Comparison of ENCODE assay signal across 27 cellular contexts in the genomic region with DNA sequence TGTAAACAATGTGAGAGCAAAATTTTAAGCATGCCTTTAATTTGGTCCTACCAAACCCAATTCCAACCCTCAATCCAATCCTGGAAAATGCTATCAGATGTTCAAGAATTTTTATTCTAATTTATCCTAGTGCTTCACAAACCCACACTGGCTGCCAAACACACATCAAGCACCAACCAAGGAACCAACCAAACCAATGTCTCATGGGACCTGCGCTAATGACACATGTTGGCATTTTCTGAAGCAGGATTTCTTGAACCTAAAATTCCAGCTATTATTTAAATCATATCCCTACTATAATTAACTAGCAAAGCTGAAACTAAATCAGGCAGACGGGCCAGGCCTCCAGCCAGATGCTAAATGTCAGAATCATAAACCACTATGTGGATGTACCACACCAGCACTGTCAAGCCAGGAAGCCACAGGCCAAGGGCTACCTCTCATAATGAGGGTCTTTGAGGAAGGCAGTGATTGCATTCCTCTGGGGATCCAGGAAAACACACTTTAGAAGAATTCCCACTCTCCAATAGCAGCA. TPM values are rescaled to one million over a fixed set of nuclear protein-coding genes. Genes with fewer than 3 reads are reported as not detected.
DNase-seq lines count a peak whose midpoint lies in the region; ATAC-seq, FAIRE-seq and TF ChIP-seq lines count a peak whose summit lies in the region.
"Had no signal": no experiment of that assay in that cellular context is flagged by ENCODE, and none has a peak within 500 bp of the region (broad histone marks: within the 10 kb centered on the region; RNA-seq: fewer than 3 reads in every experiment).

No MANE protein-coding gene starts in this region.

- no peak overlapping the region for H3K14ac ChIP-seq in trophoblast cell (ENCODE audit: low read length)

- H3K79me1 ChIP-seq in trophoblast cell (ENCODE audit: low read length) = peaks cover 5% of the 10 kb centered on the region

- H2BK12ac ChIP-seq in trophoblast cell (ENCODE audit: low read length) = no peak overlapping the region

- no peak overlapping the region for H4K8ac ChIP-seq in trophoblast cell (ENCODE audit: low read depth, low read length)

- H3K9ac ChIP-seq in trophoblast cell (ENCODE audit: low read length) = no peak overlapping the region

- no peak overlapping the region for H2BK5ac ChIP-seq in trophoblast cell (ENCODE audit: low read depth, low read length, poor library complexity)

- no peak for FAIRE-seq in urothelium cell line (lab: Jason Lieb, UNC)
- FAIRE-seq: D721Med, GM18507 had no signal

- H4K91ac ChIP-seq in trophoblast cell (ENCODE audit: low read depth, low read length) = no peak overlapping the region

- peaks cover 7% of the 10 kb centered on the region for H3K4me1 Mint-ChIP-seq in activated T-helper 1 cell treated with anti-CD3 and anti-CD28 coated beads, Interleukin-12 subunit alpha, Interleukin-12 subunit beta, Interleukin-2, Interleukin-4 antibody, amounts not matched to agents 30 ng/mL and 10 ng/mL and 1 ng/mL, durations not matched to agents 14 hours and 24 hours and 36 hours (ENCODE audit: low read depth)
- H3K4me1 Mint-ChIP-seq: activated naive CD8-positive, alpha-beta T cell treated with anti-CD3 and anti-CD28 coated beads for 36 hours; memory B cell had no signal

- H3K23ac ChIP-seq in trophoblast cell (ENCODE audit: low read length) = no peak overlapping the region

- intact Hi-C loops in right cardiac atrium (cut with DNase I) (loop anchor here in 2 of 4 donors (10.0 kb wide), 2 partner anchors 61 to 111 kb away; no protein-coding TSS in a partner anchor), left cardiac atrium (cut with DNase I) (no loop called here), esophagus muscularis mucosa (cut with DNase I) (no loop called here)
- intact Hi-C loops in activated T-helper 1 cell treated with anti-CD3 and anti-CD28 coated beads, Interleukin-12 subunit alpha, Interleukin-12 subunit beta, Interleukin-2, Interleukin-4 antibody, amounts not matched to agents 30 ng/mL and 10 ng/mL and 1 ng/mL, durations not matched to agents 14 hours and 24 hours and 36 hours (cut with micrococcal nuclease) = no loop called here

- peaks cover 42% of the 10 kb centered on the region for H3K79me2 ChIP-seq in trophoblast cell (ENCODE audit: control insufficient read depth, insufficient read depth, low read length, poor library complexity)

- H4K12ac ChIP-seq in trophoblast cell (ENCODE audit: low read depth, low read length) = no peak overlapping the region

- no peak overlapping the region for H3K18ac ChIP-seq in trophoblast cell (ENCODE audit: low read length)

- H3K36me3 Mint-ChIP-seq in activated T-helper 1 cell treated with anti-CD3 and anti-CD28 coated beads, Interleukin-12 subunit alpha, Interleukin-12 subunit beta, Interleukin-2, Interleukin-4 antibody, amounts not matched to agents 30 ng/mL and 10 ng/mL and 1 ng/mL, durations not matched to agents 14 hours and 24 hours and 36 hours (ENCODE audit: low read depth) = no peaks in the 10 kb centered on the region
- H3K36me3 Mint-ChIP-seq: activated CD8-positive, alpha-beta memory T cell treated with anti-CD3 and anti-CD28 coated beads, Interleukin-2, amount 10 ng/mL, durations not matched to agents 7 days and 5 days; activated naive CD8-positive, alpha-beta T cell treated with anti-CD3 and anti-CD28 coated beads for 36 hours; memory B cell; naive thymus-derived CD4-positive, alpha-beta T cell had no signal

- peaks cover 9% of the 10 kb centered on the region for H3K4me1 ChIP-seq in right cardiac atrium (ENCODE audit: control insufficient read depth, insufficient read depth, low read length)
- peaks cover 75 to 98% (median 89%) of the 10 kb centered on the region in 4 donors for H3K4me1 ChIP-seq in esophagus muscularis mucosa
- peaks cover 0 to 5% of the 10 kb centered on the region in 2 experiments for H3K4me1 ChIP-seq in trophoblast cell (ENCODE audit: control insufficient read depth in 1 of 2, insufficient read depth in 2 of 2, low read length in 2 of 2)

- H3K4me3 ChIP-seq in right cardiac atrium (ENCODE audit: low read length) (no peak overlapping the region), esophagus muscularis mucosa (no peak overlapping the region), trophoblast cell (ENCODE audit: low read depth, low read length) (no peak overlapping the region)
- H3K4me3 ChIP-seq: esophagus squamous epithelium, SJCRH30 had no signal

- H3K36me3 ChIP-seq in esophagus muscularis mucosa = peaks cover 0 to 4% (median 0%) of the 10 kb centered on the region in 4 donors
- peaks cover 10 to 11% of the 10 kb centered on the region in 2 experiments for H3K36me3 ChIP-seq in trophoblast cell (ENCODE audit: control insufficient read depth in 1 of 2, insufficient read depth in 2 of 2, low read length in 2 of 2)
- H3K36me3 ChIP-seq: esophagus squamous epithelium had no signal

- no peak overlapping the region for H3K4me2 ChIP-seq in trophoblast cell (ENCODE audit: low read length)

- H3K27ac ChIP-seq in right cardiac atrium (ENCODE audit: low read length) (peak overlapping the region; percentile 36), esophagus muscularis mucosa (replicated peaks in 1 of 4) (peak overlapping the region in 3 of 4 donors; percentile 38 to 56 (median 45)), trophoblast cell (ENCODE audit: low read depth, low read length) (no peak overlapping the region)
- H3K27ac ChIP-seq: esophagus squamous epithelium, SJCRH30 had no signal

- no peak overlapping the region for H3K4me3 Mint-ChIP-seq in activated T-helper 1 cell treated with anti-CD3 and anti-CD28 coated beads, Interleukin-12 subunit alpha, Interleukin-12 subunit beta, Interleukin-2, Interleukin-4 antibody, amounts not matched to agents 30 ng/mL and 10 ng/mL and 1 ng/mL, durations not matched to agents 14 hours and 24 hours and 36 hours
- H3K4me3 Mint-ChIP-seq: activated CD4-positive, alpha-beta T cell treated with anti-CD3 and anti-CD28 coated beads, Interleukin-2, amount 10 ng/mL, durations not matched to agents 24 days and 14 days; activated CD8-positive, alpha-beta memory T cell treated with anti-CD3 and anti-CD28 coated beads, Interleukin-2, amount 10 ng/mL, durations not matched to agents 7 days and 5 days; activated naive CD8-positive, alpha-beta T cell treated with anti-CD3 and anti-CD28 coated beads for 36 hours; CD14-positive monocyte; memory B cell; naive thymus-derived CD4-positive, alpha-beta T cell; T-helper 17 cell had no signal

- WGBS in right cardiac atrium = 71% methylated on average over 2 of the region's 2 CpGs
- WGBS in esophagus muscularis mucosa = 61% methylated on average over 2 of the region's 2 CpGs
- WGBS in trophoblast cell (ENCODE audit: extremely low coverage, insufficient coverage, insufficient read length) = no CpG with 5 or more reads among the region's 2 CpGs

- no peak for TF ChIP-seq CTCF in esophagus muscularis mucosa (IDR thresholded peaks at IDR 0.05)

- H2BK120ac ChIP-seq in trophoblast cell (ENCODE audit: insufficient read depth, low read length, poor library complexity) = no peak overlapping the region

- no peak overlapping the region for H2AFZ ChIP-seq in trophoblast cell (ENCODE audit: insufficient read depth, low read length, poor library complexity)

- no peaks in the 10 kb centered on the region for H3K9me3 Mint-ChIP-seq in activated T-helper 1 cell treated with anti-CD3 and anti-CD28 coated beads, Interleukin-12 subunit alpha, Interleukin-12 subunit beta, Interleukin-2, Interleukin-4 antibody, amounts not matched to agents 30 ng/mL and 10 ng/mL and 1 ng/mL, durations not matched to agents 14 hours and 24 hours and 36 hours
- H3K9me3 Mint-ChIP-seq: activated CD4-positive, alpha-beta T cell treated with anti-CD3 and anti-CD28 coated beads, Interleukin-2, amount 10 ng/mL, durations not matched to agents 24 days and 14 days; activated naive CD8-positive, alpha-beta T cell treated with anti-CD3 and anti-CD28 coated beads for 36 hours; memory B cell; naive thymus-derived CD4-positive, alpha-beta T cell had no signal

- H3K27ac Mint-ChIP-seq in activated T-helper 1 cell treated with anti-CD3 and anti-CD28 coated beads, Interleukin-12 subunit alpha, Interleukin-12 subunit beta, Interleukin-2, Interleukin-4 antibody, amounts not matched to agents 30 ng/mL and 10 ng/mL and 1 ng/mL, durations not matched to agents 14 hours and 24 hours and 36 hours = no peak overlapping the region
- H3K27ac Mint-ChIP-seq: activated CD4-positive, alpha-beta T cell treated with anti-CD3 and anti-CD28 coated beads, Interleukin-2, amount 10 ng/mL, durations not matched to agents 24 days and 14 days; activated CD8-positive, alpha-beta memory T cell treated with anti-CD3 and anti-CD28 coated beads, Interleukin-2, amount 10 ng/mL, durations not matched to agents 7 days and 5 days; activated naive CD8-positive, alpha-beta T cell treated with anti-CD3 and anti-CD28 coated beads for 36 hours; CD14-positive monocyte; memory B cell; naive thymus-derived CD4-positive, alpha-beta T cell; T-helper 17 cell had no signal

- ATAC-seq in right cardiac atrium (no peak), left cardiac atrium (no peak), HG03175 (IDR thresholded peaks at IDR 0.05; ENCODE audit: unreplicated experiment) (no peak)
- ATAC-seq: activated CD8-positive, alpha-beta memory T cell treated with anti-CD3 and anti-CD28 coated beads, Interleukin-2, amount 10 ng/mL, durations not matched to agents 7 days and 5 days; naive thymus-derived CD4-positive, alpha-beta T cell; Panc1; T-helper 17 cell had no signal

- H3K27me3 Mint-ChIP-seq in activated T-helper 1 cell treated with anti-CD3 and anti-CD28 coated beads, Interleukin-12 subunit alpha, Interleukin-12 subunit beta, Interleukin-2, Interleukin-4 antibody, amounts not matched to agents 30 ng/mL and 10 ng/mL and 1 ng/mL, durations not matched to agents 14 hours and 24 hours and 36 hours (ENCODE audit: insufficient read depth) = peaks cover 34% of the 10 kb centered on the region

- H3K9me3 ChIP-seq in right cardiac atrium (ENCODE audit: control insufficient read depth, low read length) = no peaks in the 10 kb centered on the region
- H3K9me3 ChIP-seq in esophagus muscularis mucosa = no peaks in the 10 kb centered on the region
- peaks cover 2% of the 10 kb centered on the region for H3K9me3 ChIP-seq in trophoblast cell (ENCODE audit: insufficient read depth, low read depth, low read length)
- H3K9me3 ChIP-seq: esophagus squamous epithelium, SJCRH30 had no signal

- DNase-seq in right cardiac atrium = no peak
- no peak for DNase-seq in left cardiac atrium
- DNase-seq in esophagus muscularis mucosa (ENCODE audit: extremely low spot score) = no peak
- no peak for DNase-seq in trophoblast cell
- DNase-seq in activated T-helper 1 cell treated with anti-CD3 and anti-CD28 coated beads, Interleukin-12 subunit alpha, Interleukin-12 subunit beta, Interleukin-2, Interleukin-4 antibody, amounts not matched to agents 30 ng/mL and 10 ng/mL and 1 ng/mL, durations not matched to agents 14 hours and 24 hours and 36 hours (ENCODE audit: low spot score) = no peak
- no peak for DNase-seq in urothelium cell line (ENCODE audit: low spot score)
- no peak for DNase-seq in NCI-H69 (lab: John Stamatoyannopoulos, UW)
- DNase-seq: activated CD4-positive, alpha-beta T cell treated with anti-CD3 and anti-CD28 coated beads, Interleukin-2, amount 10 ng/mL, durations not matched to agents 24 days and 14 days; activated CD8-positive, alpha-beta memory T cell treated with anti-CD3 and anti-CD28 coated beads, Interleukin-2, amount 10 ng/mL, durations not matched to agents 7 days and 5 days; activated naive CD8-positive, alpha-beta T cell treated with anti-CD3 and anti-CD28 coated beads for 36 hours; cerebellar nuclear complex; effector CD8-positive, alpha-beta T cell; esophagus squamous epithelium; H7; naive thymus-derived CD4-positive, alpha-beta T cell; NCI-H1436 treated with DMSO at 0.1 percent for 48 hours; NCI-H510A; SJCRH30; stimulated activated CD4-positive, alpha-beta T cell treated with anti-CD3 and anti-CD28 coated beads, Interleukin-2, amount 100 ng/mL, for 48 hours; stimulated activated naive CD4-positive, alpha-beta T cell; T-helper 17 cell had no signal

- peak overlapping the region; percentile 89 for H3K4ac ChIP-seq in trophoblast cell (ENCODE audit: low read depth, low read length)

- no peak for TF ChIP-seq EP300 in esophagus muscularis mucosa (IDR thresholded peaks at IDR 0.05)

- no peak for TF ChIP-seq POLR2A in esophagus muscularis mucosa (IDR thresholded peaks at IDR 0.05; ENCODE audit: low read depth)

- no peak overlapping the region for H2AK5ac ChIP-seq in trophoblast cell (ENCODE audit: low read length)

- H3K27me3 ChIP-seq in right cardiac atrium (ENCODE audit: control insufficient read depth, insufficient read depth) (no peaks in the 10 kb centered on the region), esophagus muscularis mucosa (no peaks in the 10 kb centered on the region), trophoblast cell (ENCODE audit: insufficient read depth, low read length) (no peaks in the 10 kb centered on the region)
- H3K27me3 ChIP-seq: esophagus squamous epithelium, SJCRH30 had no signal

RNA-seq across cellular contexts. Expression of gene LATS2, which starts 5.8 kb away (rescaled TPM):
- 10 to 100 TPM; 22.1 to 36.7 (median 23.6) TPM for total RNA-seq in right cardiac atrium
- polyA plus RNA-seq in right cardiac atrium = 10.5 TPM
- total RNA-seq in left cardiac atrium = 10 to 100 TPM; 19.3 to 30.9 TPM
- total RNA-seq in esophagus muscularis mucosa = 10 to 100 TPM; 49.8 to 93.8 (median 77.0) TPM
- 33.1 and 34.6 TPM in 2 replicates for polyA plus RNA-seq in trophoblast cell (2013)
- 2.2 and 2.5 TPM in 2 replicates for total RNA-seq in activated T-helper 1 cell treated with anti-CD3 and anti-CD28 coated beads, Interleukin-12 subunit alpha, Interleukin-12 subunit beta, Interleukin-2, Interleukin-4 antibody, amounts not matched to agents 30 ng/mL and 10 ng/mL and 1 ng/mL, durations not matched to agents 14 hours and 24 hours and 36 hours
- polyA plus RNA-seq: naive thymus-derived CD4-positive, alpha-beta T cell had no signal
